ENCODE assay signal across 9 cellular contexts in genomic region chr22:24303007-24303406, GRCh38. TPM values are rescaled to one million over a fixed set of nuclear protein-coding genes. Genes with fewer than 3 reads are reported as not detected.
A peak's percentile ranks its signal among the peaks of the same experiment; 100 is the strongest.
DNase-seq lines count a peak whose midpoint lies in the region; ATAC-seq and TF ChIP-seq lines count a peak whose summit lies in the region.
"Had no signal": no experiment of that assay in that cellular context is flagged by ENCODE, and none has a peak within 500 bp of the region (broad histone marks: within the 10 kb centered on the region; RNA-seq: fewer than 3 reads in every experiment).

No MANE protein-coding gene starts in this region.

- in situ Hi-C loops in gastrocnemius medialis (cut with MboI; ENCODE audit: low sequenced_read_pairs in 4 of 4) (no loop called here), GM13977 (cut with MboI; ENCODE audit: low pct_unique_long_range_greater_than_20kb, low sequenced_read_pairs, unreplicated experiment) (no loop called here)

- H3K9me3 ChIP-seq in left ventricle myocardium inferior (replicated peaks) (peaks cover 6% of the 10 kb centered on the region), gastrocnemius medialis (no peaks in the 10 kb centered on the region)

- ATAC-seq in gastrocnemius medialis (peak; percentile 5 to 18), GM21717 (IDR thresholded peaks at IDR 0.05; ENCODE audit: unreplicated experiment) (no peak), HG02973 (IDR thresholded peaks at IDR 0.05; ENCODE audit: unreplicated experiment) (no peak)

- CTCF ChIA-PET in RWPE1 (lab: Yijun Ruan, JAX): no interaction called here

- POLR2A ChIA-PET in RWPE1 (lab: Yijun Ruan, JAX; ENCODE audit: low non-redundant PET): no interaction called here

- TF ChIP-seq CTCF in RWPE1 (conservative IDR thresholded peaks at IDR 0.05; ENCODE audit: low read depth): no peak
- TF ChIP-seq CTCF in left ventricle myocardium inferior (IDR thresholded peaks at IDR 0.05; ENCODE audit: borderline replicate concordance): peak; percentile 23
- peak in 1 of 5 experiments; percentile 17 for TF ChIP-seq CTCF in gastrocnemius medialis (IDR thresholded peaks at IDR 0.05 in 4 of 5, conservative IDR thresholded peaks at IDR 0.05 in 1 of 5)
- no peak for TF ChIP-seq CTCF in GM13977 (IDR thresholded peaks at IDR 0.05; ENCODE audit: extremely low read depth, insufficient read depth, missing control alignments)

- H3K4me1 ChIP-seq in left ventricle myocardium inferior (peaks cover 80% of the 10 kb centered on the region), gastrocnemius medialis (peaks cover 41 to 56% of the 10 kb centered on the region in 2 donors)

- intact Hi-C loops in left ventricle myocardium inferior (cut with micrococcal nuclease): no loop called here
- intact Hi-C loops in gastrocnemius medialis (cut with DNase I; ENCODE audit: low total_unique reads): no loop called here

- TF ChIP-seq POLR2A in gastrocnemius medialis (IDR thresholded peaks at IDR 0.05): no peak

- H3K36me3 ChIP-seq in left ventricle myocardium inferior (peaks cover 28% of the 10 kb centered on the region), gastrocnemius medialis (no peaks in the 10 kb centered on the region)

- DNase-seq in DMS53 (lab: John Stamatoyannopoulos, UW) (peak; percentile 71), RWPE1 (ENCODE audit: low spot score) (no peak), left ventricle myocardium inferior (no peak), gastrocnemius medialis (no peak), GM13977 (ENCODE audit: low spot score) (no peak), superior temporal gyrus (ENCODE audit: extremely low spot score) (no peak)
- DNase-seq: activated CD4-positive, alpha-beta T cell treated with anti-CD3 and anti-CD28 coated beads, Interleukin-2, amount 50 U/mL, for 1 hour had no signal

- no peaks in the 10 kb centered on the region for H3K27me3 ChIP-seq in left ventricle myocardium inferior (ENCODE audit: low read depth)
- H3K27me3 ChIP-seq in gastrocnemius medialis: no peaks in the 10 kb centered on the region

- H3K27ac ChIP-seq in RWPE1 (peak overlapping the region; percentile 75), left ventricle myocardium inferior (replicated peaks) (peak overlapping the region; percentile 77), gastrocnemius medialis (peak overlapping the region; percentile 63 to 88 (median 78))

- H3K4me3 ChIP-seq in left ventricle myocardium inferior: no peak overlapping the region
- no peak overlapping the region for H3K4me3 ChIP-seq in gastrocnemius medialis

RNA-seq across cellular contexts. Expression of gene SPECC1L, which starts 32.4 kb away (rescaled TPM):
- total RNA-seq in left ventricle myocardium inferior (51.9 TPM), gastrocnemius medialis (10 to 100 TPM; 16.2 to 19.9 (median 18.7) TPM)

RNA-seq across cellular contexts. Expression of gene GGT5, which starts 58.1 kb away (rescaled TPM):
- total RNA-seq in left ventricle myocardium inferior: 21.1 TPM
- 10 to 100 TPM in 3 of 4 donors, 1 to 10 TPM in 1; 8.8 to 29.9 (median 22.8) TPM for total RNA-seq in gastrocnemius medialis

Comparison
In these comparisons a context has a peak if more than half of its experiments do, and no peak if none do; other contexts are left out.
1. ATAC-seq: peak in gastrocnemius medialis (2 of 2); none in GM21717 (single experiment) and HG02973 (single experiment).
2. Peak in every context shown above with its lines, with median percentiles within 50 percentile points of each other: H3K27ac ChIP-seq.